Comparison of ENCODE assay signal across 17 cellular contexts in genomic region chr6:161265554-161265953, GRCh38.
"Had no signal": no experiment of that assay in that cellular context is flagged by ENCODE, and none has a peak within 500 bp of the region (broad histone marks: within the 10 kb centered on the region; RNA-seq: fewer than 3 reads in every experiment).

No MANE protein-coding gene starts in this region.

- H3K4me1 ChIP-seq: gastrocnemius medialis, heart right ventricle, right atrium auricular region, suprapubic skin, thyroid gland, upper lobe of right lung, vagina had no signal

- H3K4me3 ChIP-seq: gastrocnemius medialis, heart right ventricle, mucosa of descending colon, ovary, right atrium auricular region, suprapubic skin, thyroid gland, upper lobe of right lung, vagina had no signal

- H3K9me3 ChIP-seq: gastrocnemius medialis, heart right ventricle, mucosa of descending colon, ovary, right atrium auricular region, suprapubic skin, thyroid gland, upper lobe of right lung, vagina had no signal

- H3K27ac ChIP-seq: gastrocnemius medialis, heart right ventricle, ovary, right atrium auricular region, suprapubic skin, thyroid gland, upper lobe of right lung, vagina had no signal

- H3K27ac Mint-ChIP-seq: naive thymus-derived CD8-positive, alpha-beta T cell had no signal

- DNase-seq: dermis blood vessel endothelial cell; effector CD4-positive, alpha-beta T cell; gastrocnemius medialis; heart right ventricle; hypothalamus; mammary epithelial cell; mucosa of descending colon; naive thymus-derived CD8-positive, alpha-beta T cell; ovary; small intestine; stimulated activated CD4-positive, alpha-beta T cell treated with anti-CD3 and anti-CD28 coated beads, Interleukin-2, amount 100 ng/mL, for 48 hours; stimulated activated naive CD4-positive, alpha-beta T cell treated with Interleukin-2 at 50 U/mL for 16 hours; thyroid gland; upper lobe of right lung had no signal

- H3K36me3 ChIP-seq: gastrocnemius medialis, ovary, right atrium auricular region, suprapubic skin, thyroid gland, upper lobe of right lung, vagina had no signal

- H3K27me3 ChIP-seq: gastrocnemius medialis, heart right ventricle, ovary, right atrium auricular region, suprapubic skin, thyroid gland, upper lobe of right lung, vagina had no signal

- H3K9me3 Mint-ChIP-seq: naive thymus-derived CD8-positive, alpha-beta T cell had no signal

- H3K4me3 Mint-ChIP-seq: naive thymus-derived CD8-positive, alpha-beta T cell had no signal
